ENCODE assay signal across 2 cellular contexts in the genomic region with DNA sequence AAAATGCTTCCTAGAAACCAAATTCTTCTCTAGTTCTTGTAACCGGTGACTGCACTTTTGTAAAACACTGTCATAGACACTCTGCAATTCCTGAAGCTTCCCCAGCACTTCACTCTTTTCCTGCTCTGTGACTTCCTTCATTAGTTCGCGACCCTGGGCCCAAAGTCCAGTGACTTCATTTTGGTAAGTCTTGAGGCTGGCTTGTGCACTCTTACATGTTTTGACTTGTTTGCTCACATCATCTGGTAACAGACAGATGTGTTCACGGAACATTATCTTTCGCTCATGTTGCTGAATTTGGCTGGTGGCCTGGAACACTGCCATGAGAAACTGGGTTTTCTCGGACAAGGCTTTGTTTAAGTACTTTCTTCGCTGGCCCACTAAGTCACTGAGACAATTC.
TF ChIP-seq lines count a peak whose summit lies in the region.

No MANE protein-coding gene starts in this region.

TF ChIP-seq in HEK293, 187 proteins besides CTCF, POLR2A, EP300 and RAD21 (continued from another document):
- 0 out of 2 replicates have a peak, but pooled peaks have one; percentile 37 for TF ChIP-seq SCRT2 (tag by site-specific recombination; IDR thresholded peaks at IDR 0.05)
TF ChIP-seq in HEK293: peak in this region for 1.

TF ChIP-seq in H1, 55 proteins besides CTCF, POLR2A, EP300 and RAD21 (continued from another document):
- TF ChIP-seq NRF1 (IDR thresholded peaks at IDR 0.05; ENCODE audit: low read depth, low read length) = no peak
- TF ChIP-seq BCL11A (IDR thresholded peaks at IDR 0.05; ENCODE audit: low read depth in 2 of 2, low read length in 2 of 2) = no peak
- TF ChIP-seq SIRT6 (IDR thresholded peaks at IDR 0.05; ENCODE audit: low read length) = no peak
